ENCODE assay signal across 18 cellular contexts in genomic region chr2:63719052-63719451, GRCh38.
"Had no signal": no experiment of that assay in that cellular context is flagged by ENCODE, and none has a peak within 500 bp of the region (broad histone marks: within the 10 kb centered on the region; RNA-seq: fewer than 3 reads in every experiment).

No MANE protein-coding gene starts in this region.

- DNase-seq: activated CD4-positive, alpha-beta memory T cell treated with anti-CD3 and anti-CD28 coated beads for 36 hours; activated CD4-positive, alpha-beta T cell treated with anti-CD3 and anti-CD28 coated beads for 4 hours; activated CD4-positive, CD25-positive, alpha-beta regulatory T cell; activated effector memory CD4-positive, alpha-beta T cell treated with Interleukin-2 at 50 U/mL for 16 hours; activated naive CD4-positive, alpha-beta T cell treated with anti-CD3 and anti-CD28 coated beads, Interleukin-2, amount 10 ng/mL, durations not matched to agents 7 days and 5 days; activated T-cell treated with anti-CD3 and anti-CD28 coated beads, Interleukin-2, amount 50 U/mL, for 48 hours; cerebellar nuclear complex; heart right ventricle; kidney; lower lobe of right lung; mesendoderm; naive B cell; stimulated activated CD4-positive, alpha-beta T cell treated with anti-CD3 and anti-CD28 coated beads, Interleukin-4, amount 100 ng/mL, for 24 hours; stimulated activated naive CD4-positive, alpha-beta T cell treated with Interleukin-2 at 50 U/mL for 16 hours; T1000; upper lobe of left lung had no signal

- H3K9me3 ChIP-seq: heart right ventricle, lower lobe of right lung, upper lobe of left lung had no signal

- H3K4me3 ChIP-seq: heart right ventricle, lower lobe of right lung, upper lobe of left lung had no signal

- H3K4me1 ChIP-seq: heart right ventricle, lower lobe of right lung, upper lobe of left lung had no signal

- H3K27ac ChIP-seq: epithelial cell of prostate, heart right ventricle, lower lobe of right lung, upper lobe of left lung had no signal

- H3K36me3 ChIP-seq: heart right ventricle, lower lobe of right lung, upper lobe of left lung had no signal

- FAIRE-seq: kidney had no signal

- H3K27me3 ChIP-seq: heart right ventricle, upper lobe of left lung had no signal

- ATAC-seq: heart right ventricle, left lobe of liver, lower lobe of right lung had no signal
